8 cellular contexts compared by ENCODE assay signal in genomic region chr20:53692465-53693067, GRCh38.
DNase-seq lines count a peak whose midpoint lies in the region; ATAC-seq, FAIRE-seq and TF ChIP-seq lines count a peak whose summit lies in the region.

No MANE protein-coding gene starts in this region.

- TF ChIP-seq CTCF in GM12878 (IDR thresholded peaks at IDR 0.05 in 2 of 3, conservative IDR thresholded peaks at IDR 0.05 in 1 of 3; ENCODE audit: control insufficient read depth in 2 of 3, extremely low read depth in 1 of 3, insufficient read depth in 1 of 3, low read depth in 3 of 3, low read length in 3 of 3) (no peak), H9 (conservative IDR thresholded peaks at IDR 0.05) (no peak), foreskin keratinocyte (conservative IDR thresholded peaks at IDR 0.05) (no peak)

- H2BK120ac ChIP-seq in H9 (ENCODE audit: low read depth, low read length, poor library complexity, severe bottlenecking): no peak overlapping the region

- SMC1A ChIA-PET in GM12878 (lab: Charles Lee; ENCODE audit: uncharacterized antibody, unreplicated experiment): interaction anchor here (0.5 to 1.7 kb wide), 15 partner anchors 9 to 247 kb away, joined by 3 to 7 read pairs (median 3); no protein-coding TSS in a partner anchor

- H3K27me3 Mint-ChIP-seq in IgD-negative memory B cell: no peaks in the 10 kb centered on the region
- H3K27me3 Mint-ChIP-seq in H9 (ENCODE audit: low read depth): no peaks in the 10 kb centered on the region

- H4K20me1 ChIP-seq in GM12878 (ENCODE audit: control insufficient read depth, insufficient read depth): no peaks in the 10 kb centered on the region
- no peaks in the 10 kb centered on the region for H4K20me1 ChIP-seq in H9 (ENCODE audit: control insufficient read depth, insufficient read depth, insufficient read length)

- no peaks in the 10 kb centered on the region for H3K79me1 ChIP-seq in H9 (ENCODE audit: insufficient read depth, low read depth, low read length, poor library complexity, severe bottlenecking)

- H3K27ac ChIP-seq in GM12878 (ENCODE audit: control insufficient read depth, insufficient read depth) (peak overlapping the region; percentile 25; the same call in 1 of the 2 replicates), H9 (ENCODE audit: insufficient read length, low read depth, low read length) (no peak overlapping the region), foreskin keratinocyte (no peak overlapping the region)

- H3K14ac ChIP-seq in H9 (ENCODE audit: insufficient read depth, low read length): no peak overlapping the region

- TF ChIP-seq EP300 in GM12878 (IDR thresholded peaks at IDR 0.05; ENCODE audit: borderline replicate concordance in 1 of 2, control insufficient read depth in 1 of 2, low read depth in 2 of 2, low read length in 2 of 2): no peak

- H2BK20ac ChIP-seq in H9 (ENCODE audit: low read depth, low read length, poor library complexity, severe bottlenecking): no peak overlapping the region

- RAD21 ChIA-PET in GM12878 (lab: Charles Lee; ENCODE audit: unreplicated experiment): interaction anchor here (3.0 kb wide), 1 partner anchor 14 kb away, joined by 8 read pairs; no protein-coding TSS in a partner anchor

- H4K5ac ChIP-seq in H9 (ENCODE audit: insufficient read length, low read depth, low read length): no peak overlapping the region

- intact Hi-C loops in GM12878 (cut with micrococcal nuclease; ENCODE audit: unreplicated experiment): no loop called here

- peak overlapping the region; percentile 9; the same call in 1 of the 2 replicates for H3K4me2 ChIP-seq in GM12878 (ENCODE audit: control insufficient read depth, insufficient read depth)
- H3K4me2 ChIP-seq in H9 (ENCODE audit: insufficient read depth, insufficient read length, low read length): no peak overlapping the region

- H2AK5ac ChIP-seq in H9 (ENCODE audit: insufficient read length, low read length): no peak overlapping the region

- no peaks in the 10 kb centered on the region for H3K23me2 ChIP-seq in H9 (ENCODE audit: insufficient read length, low read depth, low read length, poor library complexity, severe bottlenecking)

- H3K18ac ChIP-seq in H9 (ENCODE audit: insufficient read length, low read depth, low read length): no peak overlapping the region

- H3T11ph ChIP-seq in H9 (ENCODE audit: low read length): no peak overlapping the region

- CTCF ChIA-PET in GM12878 (lab: Yijun Ruan, JAX): no interaction called here

- H3K27me3 ChIP-seq in GM12878 (replicated peaks in 1 of 2; ENCODE audit: control insufficient read depth in 2 of 2, insufficient read depth in 2 of 2, low read length in 1 of 2): no peaks in the 10 kb centered on the region
- H3K27me3 ChIP-seq in H9 (ENCODE audit: insufficient read depth, low read length): no peaks in the 10 kb centered on the region
- no peaks in the 10 kb centered on the region for H3K27me3 ChIP-seq in foreskin keratinocyte

- H3K4me1 ChIP-seq in GM12878 (ENCODE audit: control insufficient read depth, insufficient read depth, low read length) (peaks cover 14% of the 10 kb centered on the region), H9 (ENCODE audit: insufficient read depth, low read length) (no peaks in the 10 kb centered on the region), foreskin keratinocyte (no peaks in the 10 kb centered on the region)

- DNase-seq in AG20443 (ENCODE audit: low spot score) (peak; percentile 94), GM12878 (ENCODE audit: low read depth, low spot score) (no peak), midbrain (lab: John Stamatoyannopoulos, UW) (peak; percentile 10), epidermal melanocyte (ENCODE audit: insufficient read length, low spot score) (no peak), H9 (no peak), foreskin keratinocyte (no peak)

- no peaks in the 10 kb centered on the region for H3K36me3 ChIP-seq in GM12878 (ENCODE audit: control insufficient read depth in 2 of 2, insufficient read depth in 2 of 2, low read length in 1 of 2)

- TF ChIP-seq POLR2A in GM12878 (IDR thresholded peaks at IDR 0.05; ENCODE audit: low read depth, low read length): no peak

- H2BK5ac ChIP-seq in H9 (ENCODE audit: insufficient read length, low read length): no peak overlapping the region

- ATAC-seq in GM12878: peak; percentile 55; the same call in 2 of the 3 replicates
- no peak for ATAC-seq in foreskin keratinocyte
- no peak for ATAC-seq in GM21367 (IDR thresholded peaks at IDR 0.05; ENCODE audit: unreplicated experiment)

- H2AFZ ChIP-seq in GM12878 (ENCODE audit: control insufficient read depth, low read depth, low read length): peak overlapping the region; percentile 15
- no peak overlapping the region for H2AFZ ChIP-seq in H9 (ENCODE audit: low read length)

- BruUV-seq in GM12878 (replicated peaks; lab: Mats Ljungman, UMichigan): no TSS peak

- H3K36me3 Mint-ChIP-seq in IgD-negative memory B cell (no peaks in the 10 kb centered on the region), H9 (ENCODE audit: insufficient read depth in 1 of 3, low read depth in 3 of 3) (no peaks in the 10 kb centered on the region)

- H3K79me2 ChIP-seq in GM12878 (ENCODE audit: control insufficient read depth, insufficient read depth, low read length) (no peaks in the 10 kb centered on the region), H9 (ENCODE audit: insufficient read depth, low read length) (no peaks in the 10 kb centered on the region)

- H3K9me3 Mint-ChIP-seq in IgD-negative memory B cell: no peaks in the 10 kb centered on the region
- H3K9me3 Mint-ChIP-seq in H9: no peaks in the 10 kb centered on the region

- H3K9me3 ChIP-seq in GM12878 (replicated peaks; ENCODE audit: control insufficient read depth, insufficient read depth, low read length) (no peaks in the 10 kb centered on the region), H9 (ENCODE audit: control insufficient read depth, low read depth, low read length) (no peaks in the 10 kb centered on the region)

- 85% methylated on average over 10 of the region's 10 CpGs for WGBS in GM12878 (ENCODE audit: insufficient coverage, insufficient replicate concordance, low lambda C conversion rate, missing lambda C conversion rate)
- WGBS in H9 (ENCODE audit: extremely low coverage, insufficient read length, low lambda C conversion rate): no CpG with 5 or more reads among the region's 10 CpGs

- no peak overlapping the region for H3K4me3 ChIP-seq in GM12878

- no peak overlapping the region for H4K91ac ChIP-seq in H9 (ENCODE audit: insufficient read length, low read depth, low read length)

- H4K8ac ChIP-seq in H9 (replicated peaks; ENCODE audit: insufficient read length, low read depth, low read length): no peak overlapping the region

- peaks cover 6 to 12% (median 12%) of the 10 kb centered on the region in 3 donors for H3K4me1 Mint-ChIP-seq in IgD-negative memory B cell
- H3K4me1 Mint-ChIP-seq in H9: no peaks in the 10 kb centered on the region

- H2BK12ac ChIP-seq in H9 (ENCODE audit: insufficient read length, low read depth, low read length): no peak overlapping the region

- TF ChIP-seq RAD21 in GM12878 (IDR thresholded peaks at IDR 0.05; ENCODE audit: insufficient read depth, low read depth, low read length): 0 out of 2 replicates have a peak, but pooled peaks have one; percentile 1

- in situ Hi-C loops in GM12878 (cut with MboI): no loop called here

- H3K23ac ChIP-seq in H9 (ENCODE audit: insufficient read length, low read depth, low read length): no peak overlapping the region

- POLR2A ChIA-PET in GM12878 (lab: Charles Lee): interaction anchor here (1.7 to 2.0 kb wide), 3 partner anchors 9 to 28 kb away, joined by 4 to 5 read pairs (median 4); no protein-coding TSS in a partner anchor

- no peak overlapping the region for H2BK15ac ChIP-seq in H9 (ENCODE audit: low read depth, low read length)

- H3K9ac ChIP-seq in GM12878 (ENCODE audit: control insufficient read depth, insufficient read depth, low read length) (peak overlapping the region; percentile 29; the same call in 1 of the 2 replicates), H9 (ENCODE audit: extremely low read depth, insufficient read length, low read length) (no peak overlapping the region)

- no peak overlapping the region for H3K4ac ChIP-seq in H9 (ENCODE audit: low read depth, low read length)

- H3K4me3 Mint-ChIP-seq in IgD-negative memory B cell (peak overlapping the region in 3 of 4 donors; percentile 38 to 91 (median 47)), H9 (no peak overlapping the region)

- peak; percentile 38 for FAIRE-seq in GM12878 (lab: Jason Lieb, UNC)

- no peak overlapping the region for H3K56ac ChIP-seq in H9 (ENCODE audit: insufficient read length, low read depth, low read length)

- H3K27ac Mint-ChIP-seq in IgD-negative memory B cell (peak overlapping the region in 1 of 3 donors; percentile 63), H9 (peak overlapping the region in 1 of 3 experiments; percentile 53; a peak in 1 of 7 replicates)

TF ChIP-seq in GM12878, 131 proteins besides CTCF, POLR2A, EP300 and RAD21 (continues in another document):
- TF ChIP-seq NFXL1 (IDR thresholded peaks at IDR 0.05; ENCODE audit: borderline replicate concordance): peak; percentile 91
- no peak for TF ChIP-seq FOXM1 (IDR thresholded peaks at IDR 0.05; ENCODE audit: low read depth, low read length)
- no peak for TF ChIP-seq ZSCAN29 (IDR thresholded peaks at IDR 0.05)
- no peak for TF ChIP-seq TCF12 (IDR thresholded peaks at IDR 0.05; ENCODE audit: low read depth, low read length)
- no peak for TF ChIP-seq YBX1 (IDR thresholded peaks at IDR 0.05)
- TF ChIP-seq EZH2 (IDR thresholded peaks at IDR 0.05; ENCODE audit: borderline replicate concordance, control insufficient read depth, low read depth, low read length): no peak
- TF ChIP-seq SPI1 (IDR thresholded peaks at IDR 0.05; ENCODE audit: borderline replicate concordance, insufficient read depth, low read depth, low read length): peak; percentile 37; the same call in 1 of the 2 replicates
- TF ChIP-seq BCLAF1 (IDR thresholded peaks at IDR 0.05): no peak

Comparison
In these comparisons a context has a peak if more than half of its experiments do, and no peak if none do; other contexts are left out.
1. DNase-seq: peak in AG20443 (single experiment) and midbrain (single experiment); none in GM12878 (single experiment), epidermal melanocyte (single experiment), H9 (single experiment) and foreskin keratinocyte (0 of 2).
2. H3K4me3 Mint-ChIP-seq: peak in IgD-negative memory B cell (3 of 4); none in H9 (0 of 2).